ENCODE assay signal across 10 cellular contexts in genomic region chr13:89514534-89515312, GRCh38.
DNase-seq lines count a peak whose midpoint lies in the region; ATAC-seq, FAIRE-seq and TF ChIP-seq lines count a peak whose summit lies in the region.
"Had no signal": no experiment of that assay in that cellular context is flagged by ENCODE, and none has a peak within 500 bp of the region (broad histone marks: within the 10 kb centered on the region; RNA-seq: fewer than 3 reads in every experiment).

No MANE protein-coding gene starts in this region.

- no peaks in the 10 kb centered on the region for H3K36me3 Mint-ChIP-seq in stimulated activated effector memory CD8-positive, alpha-beta T cell treated with anti-CD3 and anti-CD28 coated beads, Interleukin-12 subunit alpha, Interleukin-12 subunit beta, amount 100 ng/mL, for 72 hours
- H3K36me3 Mint-ChIP-seq in HFFc6 (ENCODE audit: low read depth) = peaks cover 10% of the 10 kb centered on the region; the same call in 1 of the 2 replicates

- H3K4me2 ChIP-seq in fibroblast of lung (ENCODE audit: extremely low read depth, insufficient read depth, low read length) = no peak overlapping the region

- POLR2A ChIA-PET in Panc1 (lab: Charles Lee) = no interaction called here

- H3K4me3 Mint-ChIP-seq in stimulated activated effector memory CD8-positive, alpha-beta T cell treated with anti-CD3 and anti-CD28 coated beads, Interleukin-12 subunit alpha, Interleukin-12 subunit beta, amount 100 ng/mL, for 72 hours = no peak overlapping the region
- no peak overlapping the region for H3K4me3 Mint-ChIP-seq in HFFc6

- TF ChIP-seq CTCF in Panc1 (IDR thresholded peaks at IDR 0.05) (no peak), fibroblast of lung (conservative IDR thresholded peaks at IDR 0.05 in 1 of 2, IDR thresholded peaks at IDR 0.05 in 1 of 2; ENCODE audit: low read depth in 1 of 2, low read length in 2 of 2) (no peak), pancreas (IDR thresholded peaks at IDR 0.05) (no peak), uterus (IDR thresholded peaks at IDR 0.05) (no peak), HFFc6 (IDR thresholded peaks at IDR 0.05) (no peak)

- WGBS in pancreas, 2 donors = 27 to 28% methylated on average over 4 of the region's 4 CpGs

- intact Hi-C loops in Panc1 (cut with micrococcal nuclease; ENCODE audit: unreplicated experiment) (no loop called here), pancreas (cut with DNase I) (no loop called here), uterus (cut with DNase I; ENCODE audit: low total_unique reads) (no loop called here)

- peaks cover 26% of the 10 kb centered on the region for H3K9me3 Mint-ChIP-seq in stimulated activated effector memory CD8-positive, alpha-beta T cell treated with anti-CD3 and anti-CD28 coated beads, Interleukin-12 subunit alpha, Interleukin-12 subunit beta, amount 100 ng/mL, for 72 hours
- H3K9me3 Mint-ChIP-seq in HFFc6 = peaks cover 45% of the 10 kb centered on the region

- H3K27me3 ChIP-seq in Panc1 (ENCODE audit: control insufficient read depth, insufficient read depth, low read length) = no peaks in the 10 kb centered on the region
- H3K27me3 ChIP-seq in fibroblast of lung (ENCODE audit: control insufficient read depth, insufficient read depth, low read length) = no peaks in the 10 kb centered on the region
- no peaks in the 10 kb centered on the region for H3K27me3 ChIP-seq in pancreas
- no peaks in the 10 kb centered on the region for H3K27me3 ChIP-seq in uterus

- in situ Hi-C loops in Panc1 (cut with HindIII; ENCODE audit: low pct_unique_long_range_greater_than_20kb, low sequenced_read_pairs) = no loop called here

- peak; percentile 72 for ATAC-seq in Panc1
- ATAC-seq in pancreas = peak; percentile 83 to 93 (median 88)
- ATAC-seq in stimulated activated effector memory CD8-positive, alpha-beta T cell treated with anti-CD3 and anti-CD28 coated beads, Interleukin-12 subunit alpha, Interleukin-12 subunit beta, amount 100 ng/mL, for 72 hours = no peak
- no peak for ATAC-seq in HG02623 (IDR thresholded peaks at IDR 0.05; ENCODE audit: unreplicated experiment)

- no peaks in the 10 kb centered on the region for H4K20me1 ChIP-seq in fibroblast of lung (ENCODE audit: control insufficient read depth, extremely low read depth, insufficient read depth, low read length)

- TF ChIP-seq POLR2A in uterus (IDR thresholded peaks at IDR 0.05) = no peak

- no peak overlapping the region for H3K9ac ChIP-seq in fibroblast of lung (ENCODE audit: insufficient read depth, low read length)

- no TSS peak for BruUV-seq in Panc1 (replicated peaks; lab: Mats Ljungman, UMichigan)

- H3K27ac Mint-ChIP-seq in stimulated activated effector memory CD8-positive, alpha-beta T cell treated with anti-CD3 and anti-CD28 coated beads, Interleukin-12 subunit alpha, Interleukin-12 subunit beta, amount 100 ng/mL, for 72 hours = no peak overlapping the region
- no peak overlapping the region for H3K27ac Mint-ChIP-seq in HFFc6

- FAIRE-seq in pancreas (lab: Jason Lieb, UNC) = no peak

- peak overlapping the region; percentile 78 for H3K27ac ChIP-seq in Panc1 (ENCODE audit: low read length)
- H3K27ac ChIP-seq in fibroblast of lung (ENCODE audit: insufficient read depth, low read length) = no peak overlapping the region
- peak overlapping the region in 1 of 4 donors; percentile 56 for H3K27ac ChIP-seq in pancreas
- H3K27ac ChIP-seq in uterus = no peak overlapping the region

- no peak overlapping the region for H3K4me3 ChIP-seq in Panc1 (ENCODE audit: low read depth in 2 of 2, low read length in 2 of 2)
- H3K4me3 ChIP-seq in fibroblast of lung (replicated peaks in 1 of 4; ENCODE audit: control extremely low read depth in 1 of 4, insufficient read depth in 1 of 4, low read depth in 3 of 4, low read length in 4 of 4) = no peak overlapping the region
- no peak overlapping the region for H3K4me3 ChIP-seq in pancreas
- H3K4me3 ChIP-seq in uterus = no peak overlapping the region

- H3K36me3 ChIP-seq in Panc1 (ENCODE audit: control insufficient read depth, insufficient read depth, low read length) = no peaks in the 10 kb centered on the region
- no peaks in the 10 kb centered on the region for H3K36me3 ChIP-seq in fibroblast of lung (ENCODE audit: control insufficient read depth, insufficient read depth, low read length)
- H3K36me3 ChIP-seq in pancreas = no peaks in the 10 kb centered on the region
- H3K36me3 ChIP-seq in uterus = no peaks in the 10 kb centered on the region

- H3K4me1 ChIP-seq in Panc1 (ENCODE audit: control insufficient read depth, insufficient read depth, low read length) = peaks cover 3% of the 10 kb centered on the region; the same call in 1 of the 2 replicates
- no peaks in the 10 kb centered on the region for H3K4me1 ChIP-seq in fibroblast of lung (ENCODE audit: control insufficient read depth, extremely low read depth, insufficient read depth, low read length)
- H3K4me1 ChIP-seq in pancreas = peaks cover 0 to 26% (median 11%) of the 10 kb centered on the region in 3 donors
- no peaks in the 10 kb centered on the region for H3K4me1 ChIP-seq in uterus

- H3K9me3 ChIP-seq in Panc1 (ENCODE audit: control insufficient read depth, insufficient read depth, low read depth, low read length) (no peaks in the 10 kb centered on the region), fibroblast of lung (ENCODE audit: control insufficient read depth, insufficient read depth, low read depth, low read length) (no peaks in the 10 kb centered on the region), pancreas (no peaks in the 10 kb centered on the region), uterus (no peaks in the 10 kb centered on the region)

- H2AFZ ChIP-seq in fibroblast of lung (ENCODE audit: low read length) = no peak overlapping the region

- CTCF ChIA-PET in Panc1 (lab: Charles Lee) = no interaction called here

- DNase-seq in HS-27A (ENCODE audit: low read depth) = peak; percentile 20
- DNase-seq in Panc1 (ENCODE audit: low read depth, low spot score) = peak; percentile 43
- DNase-seq in fibroblast of lung (ENCODE audit: low read depth in 2 of 2) = peak; percentile 80 to 83
- peak in 1 of 6 donors; percentile 17 for DNase-seq in pancreas
- DNase-seq in uterus = no peak
- no peak for DNase-seq in stimulated activated effector memory CD8-positive, alpha-beta T cell treated with anti-CD3 and anti-CD28 coated beads, Interleukin-12 subunit alpha, Interleukin-12 subunit beta, amount 100 ng/mL, for 72 hours (ENCODE audit: low spot score in 2 of 2)
- no peak for DNase-seq in HFFc6
- DNase-seq: activated T-cell treated with anti-CD3 and anti-CD28 coated beads, Interleukin-2, amount 50 U/mL, for 1 hour; NK-92 treated with Interleukin-12 subunit alpha and Interleukin-12 subunit beta, amount 100 ng/mL, for 24 hours had no signal

- H3K79me2 ChIP-seq in fibroblast of lung (ENCODE audit: control insufficient read depth, insufficient read depth, low read length) = no peaks in the 10 kb centered on the region

- H3K27me3 Mint-ChIP-seq in HFFc6 (ENCODE audit: insufficient read depth) = no peaks in the 10 kb centered on the region

- no peaks in the 10 kb centered on the region for H3K4me1 Mint-ChIP-seq in stimulated activated effector memory CD8-positive, alpha-beta T cell treated with anti-CD3 and anti-CD28 coated beads, Interleukin-12 subunit alpha, Interleukin-12 subunit beta, amount 100 ng/mL, for 72 hours
- no peaks in the 10 kb centered on the region for H3K4me1 Mint-ChIP-seq in HFFc6 (ENCODE audit: low read depth)

Comparison
In these comparisons a context has a peak if more than half of its experiments do, and no peak if none do; other contexts are left out.
1. DNase-seq: peak in HS-27A (single experiment), Panc1 (single experiment) and fibroblast of lung (2 of 2); none in uterus (0 of 2), stimulated activated effector memory CD8-positive, alpha-beta T cell treated with anti-CD3 and anti-CD28 coated beads, Interleukin-12 subunit alpha, Interleukin-12 subunit beta, amount 100 ng/mL, for 72 hours (0 of 2) and HFFc6 (single experiment).
2. ATAC-seq: peak in Panc1 (single experiment) and pancreas (4 of 4); none in stimulated activated effector memory CD8-positive, alpha-beta T cell treated with anti-CD3 and anti-CD28 coated beads, Interleukin-12 subunit alpha, Interleukin-12 subunit beta, amount 100 ng/mL, for 72 hours (single experiment) and HG02623 (single experiment).